29 cellular contexts compared by ENCODE assay signal in the genomic region with DNA sequence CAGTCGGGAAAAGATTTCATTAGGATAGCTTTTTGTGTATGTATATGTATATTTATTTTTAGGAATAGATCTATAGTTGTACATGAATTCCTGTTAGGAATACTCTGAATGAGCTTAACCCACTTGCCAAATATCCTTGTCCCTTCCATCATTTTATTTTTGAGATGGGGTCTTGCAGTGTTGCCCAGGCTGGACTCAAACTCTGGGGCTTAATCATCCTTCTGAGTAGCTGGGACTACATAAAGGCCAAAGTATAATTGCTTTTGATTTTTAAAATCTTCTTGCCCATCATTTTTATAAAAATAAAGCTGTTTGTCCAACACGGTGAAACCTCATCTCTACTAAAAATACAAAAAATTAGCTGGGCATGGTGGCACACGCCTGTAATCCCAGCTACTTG.
"Had no signal": no experiment of that assay in that cellular context is flagged by ENCODE, and none has a peak within 500 bp of the region (broad histone marks: within the 10 kb centered on the region; RNA-seq: fewer than 3 reads in every experiment).

No MANE protein-coding gene starts in this region.

- H3K9me3 ChIP-seq: ovary, psoas muscle, stomach, thoracic aorta, thyroid gland, tibial nerve, upper lobe of left lung, vagina had no signal

- ATAC-seq: naive thymus-derived CD4-positive, alpha-beta T cell; natural killer cell; psoas muscle; right cardiac atrium; sciatic nerve; stimulated activated effector memory CD8-positive, alpha-beta T cell treated with anti-CD3 and anti-CD28 coated beads, Interleukin-12 subunit alpha, Interleukin-12 subunit beta, amount 100 ng/mL, for 72 hours; stimulated activated naive B cell treated with anti-CD40 and anti-IgM and Interleukin-4, amounts not matched to agents 10 μg/mL and 1 μg/mL and 100 μg/mL, for 72 hours had no signal

- H3K9ac ChIP-seq: neural progenitor cell, parathyroid adenoma had no signal

- H3K79me2 ChIP-seq: parathyroid adenoma had no signal

- H3K27me3 ChIP-seq: neural progenitor cell, ovary, stomach, thyroid gland, tibial nerve, upper lobe of left lung, vagina had no signal

- H3K4me3 ChIP-seq: neural progenitor cell, ovary, psoas muscle, skin epidermis, stomach, thoracic aorta, thyroid gland, tibial nerve, upper lobe of left lung, vagina had no signal

- FAIRE-seq: urothelium cell line had no signal

- H3K4me1 Mint-ChIP-seq: natural killer cell; neural progenitor cell; stimulated activated effector memory CD8-positive, alpha-beta T cell treated with anti-CD3 and anti-CD28 coated beads, Interleukin-12 subunit alpha, Interleukin-12 subunit beta, amount 100 ng/mL, for 72 hours had no signal

- H3K9me3 Mint-ChIP-seq: naive thymus-derived CD4-positive, alpha-beta T cell; natural killer cell; nephron; neural progenitor cell; stimulated activated effector memory CD8-positive, alpha-beta T cell treated with anti-CD3 and anti-CD28 coated beads, Interleukin-12 subunit alpha, Interleukin-12 subunit beta, amount 100 ng/mL, for 72 hours; stimulated activated naive B cell treated with anti-CD40 and anti-IgM and Interleukin-4, amounts not matched to agents 10 μg/mL and 1 μg/mL and 100 μg/mL, for 72 hours; stimulated activated naive CD8-positive, alpha-beta T cell treated with anti-CD3 and anti-CD28 coated beads, Interleukin-15, Interleukin-2, amounts not matched to agents 100 ng/mL and 50 ng/mL, for 24 hours had no signal

- DNase-seq: naive thymus-derived CD4-positive, alpha-beta T cell; natural killer cell; occipital lobe; ovary; posterior cingulate gyrus; psoas muscle; right cardiac atrium; stimulated activated CD4-positive, alpha-beta T cell treated with anti-CD3 and anti-CD28 coated beads, Interleukin-15, amount 100 ng/mL, for 24 hours; stimulated activated CD4-positive, alpha-beta T cell treated with anti-CD3 and anti-CD28 coated beads, Interleukin-2, amount 100 ng/mL, for 24 hours; stimulated activated CD4-positive, alpha-beta T cell treated with anti-CD3 and anti-CD28 coated beads, Interleukin-2, amount 100 ng/mL, for 48 hours; stimulated activated CD4-positive, alpha-beta T cell treated with anti-CD3 and anti-CD28 coated beads, Interleukin-4, amount 100 ng/mL, for 24 hours; stimulated activated naive B cell treated with anti-CD40 and anti-IgM and Interleukin-4, amounts not matched to agents 10 μg/mL and 1 μg/mL and 100 μg/mL, for 72 hours; stimulated activated naive CD4-positive, alpha-beta T cell treated with Interleukin-2 at 50 U/mL for 16 hours; stomach; thyroid gland; trophoblast cell; upper lobe of left lung had no signal

- H3K4me2 ChIP-seq: neural progenitor cell had no signal

- H3K36me3 ChIP-seq: ovary had no signal

- H3K27ac Mint-ChIP-seq: naive thymus-derived CD4-positive, alpha-beta T cell; natural killer cell; nephron; neural progenitor cell; stimulated activated effector memory CD8-positive, alpha-beta T cell treated with anti-CD3 and anti-CD28 coated beads, Interleukin-12 subunit alpha, Interleukin-12 subunit beta, amount 100 ng/mL, for 72 hours; stimulated activated naive B cell treated with anti-CD40 and anti-IgM and Interleukin-4, amounts not matched to agents 10 μg/mL and 1 μg/mL and 100 μg/mL, for 72 hours; stimulated activated naive CD8-positive, alpha-beta T cell treated with anti-CD3 and anti-CD28 coated beads, Interleukin-15, Interleukin-2, amounts not matched to agents 100 ng/mL and 50 ng/mL, for 24 hours had no signal

- H3K27ac ChIP-seq: neural progenitor cell, ovary, parathyroid adenoma, skin epidermis, stomach, thoracic aorta, thyroid gland, tibial nerve, upper lobe of left lung, vagina had no signal

- H2AFZ ChIP-seq: neural progenitor cell, parathyroid adenoma had no signal

- H3K4me1 ChIP-seq: neural progenitor cell, thyroid gland, tibial nerve, upper lobe of left lung, vagina had no signal

- H3K27me3 Mint-ChIP-seq: naive thymus-derived CD4-positive, alpha-beta T cell; progenitor cell of endocrine pancreas; stimulated activated naive B cell treated with anti-CD40 and anti-IgM and Interleukin-4, amounts not matched to agents 10 μg/mL and 1 μg/mL and 100 μg/mL, for 72 hours; stimulated activated naive CD8-positive, alpha-beta T cell treated with anti-CD3 and anti-CD28 coated beads, Interleukin-15, Interleukin-2, amounts not matched to agents 100 ng/mL and 50 ng/mL, for 24 hours had no signal

- H3K4me3 Mint-ChIP-seq: naive thymus-derived CD4-positive, alpha-beta T cell; natural killer cell; nephron; neural progenitor cell; stimulated activated effector memory CD8-positive, alpha-beta T cell treated with anti-CD3 and anti-CD28 coated beads, Interleukin-12 subunit alpha, Interleukin-12 subunit beta, amount 100 ng/mL, for 72 hours; stimulated activated naive B cell treated with anti-CD40 and anti-IgM and Interleukin-4, amounts not matched to agents 10 μg/mL and 1 μg/mL and 100 μg/mL, for 72 hours; stimulated activated naive CD8-positive, alpha-beta T cell treated with anti-CD3 and anti-CD28 coated beads, Interleukin-15, Interleukin-2, amounts not matched to agents 100 ng/mL and 50 ng/mL, for 24 hours had no signal
